In the genomic region with DNA sequence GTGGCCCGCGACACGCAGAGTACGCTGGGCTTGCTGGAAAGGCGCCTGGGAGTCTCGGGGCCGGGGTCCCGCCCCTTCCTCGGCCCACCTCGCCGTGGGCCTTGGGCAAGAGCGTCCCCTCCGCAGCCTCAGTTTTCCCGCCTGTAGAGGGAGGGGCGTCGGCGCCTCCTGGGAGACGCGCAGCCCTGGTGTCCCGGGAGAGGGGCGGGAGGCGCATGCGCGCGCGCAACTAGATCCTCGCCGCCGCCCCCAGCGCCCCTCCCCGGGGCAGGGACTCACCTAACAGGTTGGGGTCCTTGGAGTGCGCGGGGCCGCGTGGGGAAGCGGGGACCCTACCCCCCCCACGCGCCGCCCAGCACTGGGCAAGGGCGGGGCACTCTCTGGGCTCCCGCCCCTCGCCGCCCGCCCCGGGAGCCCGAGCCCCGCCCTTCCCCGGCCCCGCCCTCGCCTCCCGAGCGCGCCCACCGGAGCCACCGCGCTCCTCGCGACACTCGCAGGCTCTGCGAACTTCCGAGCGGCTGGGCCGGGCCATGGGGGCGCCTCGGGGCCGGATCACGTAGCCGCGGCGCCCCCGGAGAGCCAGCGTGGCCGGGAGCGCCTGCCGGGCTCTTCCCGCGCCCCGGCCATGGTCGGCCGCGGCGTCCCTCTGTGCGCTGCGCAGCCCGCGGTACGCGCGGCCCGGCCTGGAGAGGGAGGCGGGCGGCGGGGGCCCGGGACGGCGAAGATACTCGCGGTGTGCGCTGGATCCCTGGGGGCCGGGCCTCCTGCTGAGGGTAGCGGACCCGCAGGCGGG, we compare ENCODE assay signal across 8 cellular contexts. TPM values are rescaled to one million over a fixed set of nuclear protein-coding genes. Genes with fewer than 3 reads are reported as not detected.
A peak's percentile ranks its signal among the peaks of the same experiment; 100 is the strongest.
DNase-seq lines count a peak whose midpoint lies in the region; ATAC-seq and TF ChIP-seq lines count a peak whose summit lies in the region.

A gene (plus strand): TSS at position 490 of the 793 bp plus-strand sequence. CDS start 136 bp downstream, at position 626.

- H2AK5ac ChIP-seq in trophoblast cell (ENCODE audit: low read length): peak within 1 kb of the TSS; percentile 26

- peak within 1 kb of the TSS; percentile 97 for H3K4me2 ChIP-seq in trophoblast cell (ENCODE audit: low read length)

- no peak for TF ChIP-seq EP300 in gastroesophageal sphincter (IDR thresholded peaks at IDR 0.05)

- no peak for TF ChIP-seq POLR2A in gastroesophageal sphincter (IDR thresholded peaks at IDR 0.05)

- H2BK5ac ChIP-seq in trophoblast cell (ENCODE audit: low read depth, low read length, poor library complexity): no peak within 1 kb of the TSS

- peak within 1 kb of the TSS; percentile 65 for H4K8ac ChIP-seq in trophoblast cell (ENCODE audit: low read depth, low read length)

- H3K79me2 ChIP-seq in trophoblast cell (ENCODE audit: control insufficient read depth, insufficient read depth, low read length, poor library complexity): peaks cover 2% of the 10 kb centered on the region

- H4K12ac ChIP-seq in trophoblast cell (ENCODE audit: low read depth, low read length): no peak within 1 kb of the TSS

- WGBS in gastroesophageal sphincter (ENCODE audit: low coverage in 1 of 2), 2 donors: no CpG with 5 or more reads among the region's 103 CpGs
- WGBS in trophoblast cell (ENCODE audit: extremely low coverage, insufficient coverage, insufficient read length): no CpG with 5 or more reads among the region's 103 CpGs

- H3K79me1 ChIP-seq in trophoblast cell (ENCODE audit: low read length): peaks cover 2% of the 10 kb centered on the region

- no peaks in the 10 kb centered on the region for H3K9me3 ChIP-seq in gastroesophageal sphincter
- peaks cover 7% of the 10 kb centered on the region for H3K9me3 ChIP-seq in trophoblast cell (ENCODE audit: insufficient read depth, low read depth, low read length)

- peak within 1 kb of the TSS; percentile 39 for H3K14ac ChIP-seq in trophoblast cell (ENCODE audit: low read length)

- H3K27ac ChIP-seq in VCaP (peak within 1 kb of the TSS; percentile 52; the same call in 1 of the 2 replicates), gastroesophageal sphincter (peak within 1 kb of the TSS in 3 of 4 donors; percentile 34 to 61 (median 38)), trophoblast cell (ENCODE audit: low read depth, low read length) (no peak within 1 kb of the TSS)

- no peak within 1 kb of the TSS for H3K23ac ChIP-seq in trophoblast cell (ENCODE audit: low read length)

- DNase-seq in stimulated activated CD4-positive, alpha-beta T cell treated with anti-CD3 and anti-CD28 coated beads, Interleukin-12 subunit alpha, Interleukin-12 subunit beta, amount 100 ng/mL, for 4 hours: peak; percentile 29
- DNase-seq in stimulated activated CD4-positive, alpha-beta T cell treated with anti-CD3 and anti-CD28 coated beads, Interleukin-4, amount 100 ng/mL, for 4 hours: no peak
- peak in 1 of 2 donors; percentile 31 for DNase-seq in trophoblast cell
- DNase-seq in stimulated activated CD4-positive, alpha-beta T cell treated with anti-CD3 and anti-CD28 coated beads, Interleukin-4, amount 100 ng/mL, for 24 hours: no peak

- peak within 1 kb of the TSS; percentile 67 for H4K91ac ChIP-seq in trophoblast cell (ENCODE audit: low read depth, low read length)

- peak within 1 kb of the TSS; percentile 77 for H2AFZ ChIP-seq in trophoblast cell (ENCODE audit: insufficient read depth, low read length, poor library complexity)

- H3K27me3 ChIP-seq in gastroesophageal sphincter (peaks cover 80% of the 10 kb centered on the region), trophoblast cell (ENCODE audit: insufficient read depth, low read length) (peaks cover 25% of the 10 kb centered on the region)

- no peak within 1 kb of the TSS for H3K9ac ChIP-seq in trophoblast cell (ENCODE audit: low read length)

- H3K4me3 ChIP-seq in gastroesophageal sphincter: peak within 1 kb of the TSS; percentile 31 to 57
- H3K4me3 ChIP-seq in trophoblast cell (ENCODE audit: low read depth, low read length): peak within 1 kb of the TSS; percentile 67

- H3K4me1 ChIP-seq in gastroesophageal sphincter: peaks cover 0 to 46% (median 23%) of the 10 kb centered on the region in 3 donors
- H3K4me1 ChIP-seq in trophoblast cell (ENCODE audit: control insufficient read depth in 1 of 2, insufficient read depth in 2 of 2, low read length in 2 of 2): peaks cover 8 to 25% of the 10 kb centered on the region in 2 experiments

- ATAC-seq in gastroesophageal sphincter: peak; percentile 36
- no peak for ATAC-seq in GM19452 (IDR thresholded peaks at IDR 0.05; ENCODE audit: unreplicated experiment)
- no peak for ATAC-seq in GM18502 (IDR thresholded peaks at IDR 0.05; ENCODE audit: poor library complexity, unreplicated experiment)

- H3K4ac ChIP-seq in trophoblast cell (ENCODE audit: low read depth, low read length): peak within 1 kb of the TSS; percentile 32

- peak within 1 kb of the TSS; percentile 30 for H2BK120ac ChIP-seq in trophoblast cell (ENCODE audit: insufficient read depth, low read length, poor library complexity)

- peak within 1 kb of the TSS; percentile 21 for H2BK12ac ChIP-seq in trophoblast cell (ENCODE audit: low read length)

- H3K36me3 ChIP-seq in gastroesophageal sphincter: no peaks in the 10 kb centered on the region
- H3K36me3 ChIP-seq in trophoblast cell (ENCODE audit: control insufficient read depth in 1 of 2, insufficient read depth in 2 of 2, low read length in 2 of 2): no peaks in the 10 kb centered on the region

- TF ChIP-seq CTCF in VCaP (conservative IDR thresholded peaks at IDR 0.05): no peak
- TF ChIP-seq CTCF in gastroesophageal sphincter (IDR thresholded peaks at IDR 0.05): no peak

- H3K18ac ChIP-seq in trophoblast cell (ENCODE audit: low read length): peak within 1 kb of the TSS; percentile 59

RNA-seq across cellular contexts. Expression of the gene that starts here (rescaled TPM):
- total RNA-seq in gastroesophageal sphincter: 1 to 10 TPM; 2.2 to 6.9 (median 2.9) TPM
- 3.4 and 3.6 TPM in 2 replicates for polyA plus RNA-seq in trophoblast cell (2013)
